1 cellular context compared by ENCODE assay signal in the genomic region with DNA sequence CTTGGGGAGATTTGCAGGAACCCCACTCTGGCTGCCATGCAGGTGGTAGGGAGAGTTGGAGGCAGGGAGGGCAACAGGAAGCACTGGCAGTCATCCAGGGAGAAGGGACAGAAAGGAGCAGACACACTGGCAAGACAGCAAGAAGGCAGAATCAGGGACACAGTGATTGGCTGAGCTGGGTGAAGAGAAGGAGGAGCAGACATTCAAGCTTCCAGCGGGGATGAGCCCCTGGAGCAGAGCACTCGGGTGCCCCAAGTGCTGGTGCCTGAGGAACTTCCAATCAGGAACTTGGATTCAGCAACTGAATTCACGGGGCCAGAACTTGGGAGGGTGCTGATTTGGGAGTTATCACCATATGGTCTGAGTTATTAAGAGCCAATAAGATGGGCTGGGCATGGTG.
TF ChIP-seq lines count a peak whose summit lies in the region.

No MANE protein-coding gene starts in this region.

TF ChIP-seq in IMR-90, 13 proteins besides CTCF, POLR2A, EP300 and RAD21:
- TF ChIP-seq, protein P1, sequence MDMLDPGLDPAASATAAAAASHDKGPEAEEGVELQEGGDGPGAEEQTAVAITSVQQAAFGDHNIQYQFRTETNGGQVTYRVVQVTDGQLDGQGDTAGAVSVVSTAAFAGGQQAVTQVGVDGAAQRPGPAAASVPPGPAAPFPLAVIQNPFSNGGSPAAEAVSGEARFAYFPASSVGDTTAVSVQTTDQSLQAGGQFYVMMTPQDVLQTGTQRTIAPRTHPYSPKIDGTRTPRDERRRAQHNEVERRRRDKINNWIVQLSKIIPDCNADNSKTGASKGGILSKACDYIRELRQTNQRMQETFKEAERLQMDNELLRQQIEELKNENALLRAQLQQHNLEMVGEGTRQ (IDR thresholded peaks at IDR 0.05; ENCODE audit: low read depth, low read length), result no peak
- no peak for TF ChIP-seq MAZ (IDR thresholded peaks at IDR 0.05; ENCODE audit: borderline replicate concordance, low read depth, low read length)
- no peak for TF ChIP-seq MXI1 (IDR thresholded peaks at IDR 0.05; ENCODE audit: borderline replicate concordance, low read depth, low read length)
- TF ChIP-seq CHD1 (IDR thresholded peaks at IDR 0.05; ENCODE audit: low read depth, low read length), result no peak
